18 cellular contexts compared by ENCODE assay signal in genomic region chr12:103850429-103850828, GRCh38.
"Had no signal": no experiment of that assay in that cellular context is flagged by ENCODE, and none has a peak within 500 bp of the region (broad histone marks: within the 10 kb centered on the region; RNA-seq: fewer than 3 reads in every experiment).

No MANE protein-coding gene starts in this region.

- H3K4me3 ChIP-seq: colonic mucosa, left ventricle myocardium inferior, psoas muscle, right lobe of liver, thyroid gland had no signal

- H3K36me3 ChIP-seq: colonic mucosa, left ventricle myocardium inferior, right lobe of liver, thyroid gland had no signal

- DNase-seq: activated CD4-positive, alpha-beta memory T cell treated with anti-CD3 and anti-CD28 coated beads for 36 hours; activated CD4-positive, alpha-beta T cell treated with anti-CD3 and anti-CD28 coated beads for 36 hours; activated CD8-positive, alpha-beta memory T cell treated with anti-CD3 and anti-CD28 coated beads, Interleukin-2, amount 10 ng/mL, durations not matched to agents 7 days and 5 days; activated naive CD4-positive, alpha-beta T cell treated with anti-CD3 and anti-CD28 coated beads, Interleukin-2, amount 10 ng/mL, durations not matched to agents 7 days and 5 days; activated T-cell treated with anti-CD3 and anti-CD28 coated beads, Interleukin-2, amount 50 U/mL, for 1 hour; colonic mucosa; hypothalamus; left ventricle myocardium inferior; natural killer cell; occipital lobe; psoas muscle; right lobe of liver; stimulated activated CD4-positive, alpha-beta T cell treated with anti-CD3 and anti-CD28 coated beads, Interleukin-1b, Interleukin-23, amount 100 ng/mL, for 48 hours; T-helper 17 cell; thyroid gland had no signal

- H3K27me3 ChIP-seq: colonic mucosa, right lobe of liver, thyroid gland had no signal

- H3K27ac Mint-ChIP-seq: activated CD4-positive, alpha-beta memory T cell treated with anti-CD3 and anti-CD28 coated beads for 36 hours; activated CD4-positive, alpha-beta T cell treated with anti-CD3 and anti-CD28 coated beads for 36 hours; activated CD8-positive, alpha-beta memory T cell treated with anti-CD3 and anti-CD28 coated beads, Interleukin-2, amount 10 ng/mL, durations not matched to agents 7 days and 5 days; activated naive CD4-positive, alpha-beta T cell treated with anti-CD3 and anti-CD28 coated beads, Interleukin-2, amount 10 ng/mL, durations not matched to agents 7 days and 5 days; activated T-helper 2 cell treated with anti-CD3 and anti-CD28 coated beads, Interferon-gamma antibody, Interleukin-2, Interleukin-4, amounts not matched to agents 10 μg/mL and 5 μg/mL and 100 μg/mL, durations not matched to agents 14 hours and 24 hours and 36 hours; memory B cell; natural killer cell; T-helper 17 cell had no signal

- H3K36me3 Mint-ChIP-seq: activated CD4-positive, alpha-beta memory T cell treated with anti-CD3 and anti-CD28 coated beads for 36 hours; activated CD8-positive, alpha-beta memory T cell treated with anti-CD3 and anti-CD28 coated beads, Interleukin-2, amount 10 ng/mL, durations not matched to agents 7 days and 5 days; activated naive CD4-positive, alpha-beta T cell treated with anti-CD3 and anti-CD28 coated beads, Interleukin-2, amount 10 ng/mL, durations not matched to agents 7 days and 5 days; memory B cell; natural killer cell had no signal

- H3K27ac ChIP-seq: colonic mucosa, psoas muscle, right lobe of liver, thyroid gland had no signal

- H3K4me1 ChIP-seq: colonic mucosa, left ventricle myocardium inferior, psoas muscle had no signal

- H3K4me3 Mint-ChIP-seq: activated CD4-positive, alpha-beta memory T cell treated with anti-CD3 and anti-CD28 coated beads for 36 hours; activated CD4-positive, alpha-beta T cell treated with anti-CD3 and anti-CD28 coated beads for 36 hours; activated CD8-positive, alpha-beta memory T cell treated with anti-CD3 and anti-CD28 coated beads, Interleukin-2, amount 10 ng/mL, durations not matched to agents 7 days and 5 days; activated naive CD4-positive, alpha-beta T cell treated with anti-CD3 and anti-CD28 coated beads, Interleukin-2, amount 10 ng/mL, durations not matched to agents 7 days and 5 days; memory B cell; natural killer cell; T-helper 17 cell had no signal

- H3K4me1 Mint-ChIP-seq: activated naive CD4-positive, alpha-beta T cell treated with anti-CD3 and anti-CD28 coated beads, Interleukin-2, amount 10 ng/mL, durations not matched to agents 7 days and 5 days; memory B cell; natural killer cell had no signal

- H3K9me3 Mint-ChIP-seq: activated CD4-positive, alpha-beta memory T cell treated with anti-CD3 and anti-CD28 coated beads for 36 hours; activated naive CD4-positive, alpha-beta T cell treated with anti-CD3 and anti-CD28 coated beads, Interleukin-2, amount 10 ng/mL, durations not matched to agents 7 days and 5 days; activated T-helper 2 cell treated with anti-CD3 and anti-CD28 coated beads, Interferon-gamma antibody, Interleukin-2, Interleukin-4, amounts not matched to agents 10 μg/mL and 5 μg/mL and 100 μg/mL, durations not matched to agents 14 hours and 24 hours and 36 hours; memory B cell; natural killer cell had no signal

- ATAC-seq: activated CD8-positive, alpha-beta memory T cell treated with anti-CD3 and anti-CD28 coated beads, Interleukin-2, amount 10 ng/mL, durations not matched to agents 7 days and 5 days; esophagus mucosa; natural killer cell; psoas muscle; T-helper 17 cell had no signal

- H3K9me3 ChIP-seq: colonic mucosa, left ventricle myocardium inferior, psoas muscle, right lobe of liver, thyroid gland had no signal
